ENCODE assay signal across 8 cellular contexts in genomic region chr3:131794766-131795381, GRCh38.
DNase-seq lines count a peak whose midpoint lies in the region; ATAC-seq, FAIRE-seq and TF ChIP-seq lines count a peak whose summit lies in the region.

No MANE protein-coding gene starts in this region.

- no peak overlapping the region for H3K9ac ChIP-seq in GM12878 (ENCODE audit: control insufficient read depth, insufficient read depth, low read length)

- CTCF ChIA-PET in GM12878 (lab: Yijun Ruan, JAX), result interaction anchor here (0.6 to 7.0 kb wide), 50 partner anchors 9 to 850 kb away, joined by 3 to 118 read pairs (median 5); partner anchors contain the start of genes ASTE1, CPNE4, NEK11 and NUDT16

- SMC1A ChIA-PET in GM12878 (lab: Charles Lee; ENCODE audit: uncharacterized antibody, unreplicated experiment), result interaction anchor here (0.6 to 6.7 kb wide), 34 partner anchors 9 to 800 kb away, joined by 3 to 75 read pairs (median 5); no protein-coding TSS in a partner anchor

- H3K36me3 ChIP-seq in GM12878 (ENCODE audit: control insufficient read depth in 2 of 2, insufficient read depth in 2 of 2, low read length in 1 of 2), result no peaks in the 10 kb centered on the region

- peak; percentile 93 for FAIRE-seq in GM12878 (lab: Jason Lieb, UNC)

- H3K4me1 ChIP-seq in GM12878 (ENCODE audit: control insufficient read depth, insufficient read depth, low read length), result peaks cover 8% of the 10 kb centered on the region

- TF ChIP-seq EP300 in GM12878 (IDR thresholded peaks at IDR 0.05; ENCODE audit: borderline replicate concordance in 1 of 2, control insufficient read depth in 1 of 2, low read depth in 2 of 2, low read length in 2 of 2), result no peak

- BruUV-seq in GM12878 (replicated peaks; lab: Mats Ljungman, UMichigan), result no TSS peak

- no peaks in the 10 kb centered on the region for H3K27me3 ChIP-seq in GM12878 (replicated peaks in 1 of 2; ENCODE audit: control insufficient read depth in 2 of 2, insufficient read depth in 2 of 2, low read length in 1 of 2)

- no peak overlapping the region for H3K4me3 ChIP-seq in GM12878

- no peaks in the 10 kb centered on the region for H3K79me2 ChIP-seq in GM12878 (ENCODE audit: control insufficient read depth, insufficient read depth, low read length)

- ATAC-seq in GM18909 (IDR thresholded peaks at IDR 0.05; ENCODE audit: poor library complexity, unreplicated experiment) (peak; percentile 56), HG03159 (IDR thresholded peaks at IDR 0.05; ENCODE audit: unreplicated experiment) (peak; percentile 70), GM12878 (peak; percentile 80)

- POLR2A ChIA-PET in GM12878 (lab: Charles Lee), result no interaction called here

- intact Hi-C loops in GM12878 (cut with micrococcal nuclease; ENCODE audit: unreplicated experiment), result loop anchor here (1.0 to 5.0 kb wide), 5 partner anchors 63 to 763 kb away; no protein-coding TSS in a partner anchor

- no peak overlapping the region for H3K4me2 ChIP-seq in GM12878 (ENCODE audit: control insufficient read depth, insufficient read depth)

- TF ChIP-seq RAD21 in GM12878 (IDR thresholded peaks at IDR 0.05; ENCODE audit: insufficient read depth, low read depth, low read length), result peak; percentile 84

- H3K27ac ChIP-seq in GM12878 (ENCODE audit: control insufficient read depth, insufficient read depth), result no peak overlapping the region

- DNase-seq in DMS153 treated with DMSO at 0.1 percent for 48 hours (lab: John Stamatoyannopoulos, UW; ENCODE audit: unreplicated experiment), result peak; percentile 76
- DNase-seq in NCI-H446 (lab: John Stamatoyannopoulos, UW), result peak; percentile 50 to 73
- no peak for DNase-seq in GM12878 (ENCODE audit: low read depth, low spot score)
- DNase-seq in iPS DF 4.7 (ENCODE audit: extremely low read depth, low spot score), result peak; percentile 53
- peak; percentile 28 for DNase-seq in smooth muscle cell of the brain vasculature (ENCODE audit: low read depth, low spot score)
- DNase-seq in cerebellar nuclear complex (lab: John Stamatoyannopoulos, UW), result no peak

- H2AFZ ChIP-seq in GM12878 (ENCODE audit: control insufficient read depth, low read depth, low read length), result no peak overlapping the region

- 7% methylated on average over 5 of the region's 5 CpGs for WGBS in GM12878 (ENCODE audit: insufficient coverage, insufficient replicate concordance, low lambda C conversion rate, missing lambda C conversion rate)

- no peak for TF ChIP-seq POLR2A in GM12878 (IDR thresholded peaks at IDR 0.05; ENCODE audit: low read depth, low read length)

- H3K9me3 ChIP-seq in GM12878 (replicated peaks; ENCODE audit: control insufficient read depth, insufficient read depth, low read length), result no peaks in the 10 kb centered on the region

- in situ Hi-C loops in GM12878 (cut with MboI), result loop anchor here (5.0 kb wide), 1 partner anchor 237 kb away; no protein-coding TSS in a partner anchor

- no peaks in the 10 kb centered on the region for H4K20me1 ChIP-seq in GM12878 (ENCODE audit: control insufficient read depth, insufficient read depth)

- TF ChIP-seq CTCF in GM12878 (IDR thresholded peaks at IDR 0.05 in 2 of 3, conservative IDR thresholded peaks at IDR 0.05 in 1 of 3; ENCODE audit: control insufficient read depth in 2 of 3, extremely low read depth in 1 of 3, insufficient read depth in 1 of 3, low read depth in 3 of 3, low read length in 3 of 3), result peak; percentile 82 to 91 (median 83)

- RAD21 ChIA-PET in GM12878 (lab: Charles Lee; ENCODE audit: unreplicated experiment), result interaction anchor here (0.7 to 6.6 kb wide), 20 partner anchors 11 to 762 kb away, joined by 3 to 54 read pairs (median 6); partner anchors contain the start of genes CPNE4 and NUDT16

TF ChIP-seq in GM12878, 131 proteins besides CTCF, POLR2A, EP300 and RAD21 (continues in another document):
- TF ChIP-seq MTA3 (IDR thresholded peaks at IDR 0.05; ENCODE audit: borderline replicate concordance, low read length) (no peak), ATF7 (IDR thresholded peaks at IDR 0.05; ENCODE audit: low read depth) (no peak), DPF2 (IDR thresholded peaks at IDR 0.05) (0 out of 2 replicates have a peak, but pooled peaks have one; percentile 14), LARP7 (IDR thresholded peaks at IDR 0.05) (no peak), CBFB (IDR thresholded peaks at IDR 0.05; ENCODE audit: low read depth) (no peak), CBX5 (IDR thresholded peaks at IDR 0.05; ENCODE audit: low read depth) (no peak), SMC3 (IDR thresholded peaks at IDR 0.05; ENCODE audit: borderline replicate concordance, low read length) (peak; percentile 90), TARDBP (IDR thresholded peaks at IDR 0.05; ENCODE audit: borderline replicate concordance) (no peak), JUND (IDR thresholded peaks at IDR 0.05; ENCODE audit: low read depth, low read length) (no peak), ZNF687 (IDR thresholded peaks at IDR 0.05) (no peak), MXI1 (IDR thresholded peaks at IDR 0.05; ENCODE audit: low read depth, low read length) (peak; percentile 57; the same call in 1 of the 2 replicates), RCOR1 (conservative IDR thresholded peaks at IDR 0.05; ENCODE audit: low read depth, low read length) (no peak), ZNF274 (IDR thresholded peaks at IDR 0.05; ENCODE audit: insufficient read depth, insufficient read length) (no peak), IRF3 (IDR thresholded peaks at IDR 0.05) (no peak), ZBED1 (IDR thresholded peaks at IDR 0.05; ENCODE audit: borderline replicate concordance) (no peak), PAX8 (IDR thresholded peaks at IDR 0.05) (no peak)

Comparison
In these comparisons a context has a peak if more than half of its experiments do, and no peak if none do; other contexts are left out.
1. DNase-seq: peak in DMS153 treated with DMSO at 0.1 percent for 48 hours (single experiment), NCI-H446 (2 of 2), iPS DF 4.7 (single experiment) and smooth muscle cell of the brain vasculature (single experiment); none in GM12878 (single experiment) and cerebellar nuclear complex (0 of 2).
2. Peak in every context shown above with its lines, with median percentiles within 50 percentile points of each other: ATAC-seq.